In the genomic region with DNA sequence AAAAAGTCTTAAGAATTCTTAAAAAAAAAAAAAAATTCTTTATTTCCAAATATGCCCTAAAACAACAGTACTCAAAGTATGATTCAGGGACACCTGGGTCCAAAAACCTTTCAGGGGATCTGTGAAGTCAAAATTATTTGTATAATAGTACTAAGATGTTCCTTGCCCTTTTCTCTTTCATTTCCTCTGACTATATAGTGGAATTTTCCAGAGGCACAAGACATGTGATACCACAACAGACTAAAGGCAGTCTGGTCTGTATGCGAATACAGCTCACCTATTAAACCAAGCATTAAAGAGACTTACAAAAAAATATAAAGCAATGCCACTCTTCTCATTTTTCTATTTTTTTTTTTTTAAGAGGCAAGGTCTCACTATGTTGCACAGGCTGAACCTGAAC, we compare ENCODE assay signal across 22 cellular contexts. TPM values are rescaled to one million over a fixed set of nuclear protein-coding genes. Genes with fewer than 3 reads are reported as not detected.
DNase-seq lines count a peak whose midpoint lies in the region; ATAC-seq and TF ChIP-seq lines count a peak whose summit lies in the region.
"Had no signal": no experiment of that assay in that cellular context is flagged by ENCODE, and none has a peak within 500 bp of the region (broad histone marks: within the 10 kb centered on the region; RNA-seq: fewer than 3 reads in every experiment).

No MANE protein-coding gene starts in this region.

- CTCF ChIA-PET in activated naive CD4-positive, alpha-beta T cell treated with anti-CD3 and anti-CD28 coated beads, Interleukin-2, amount 10 ng/mL, durations not matched to agents 7 days and 5 days (lab: Charles Lee): interaction anchor here (3.7 kb wide), 1 partner anchor 15 kb away, joined by 10 read pairs; a partner anchor contains a TSS
- CTCF ChIA-PET in naive thymus-derived CD4-positive, alpha-beta T cell (lab: Charles Lee): interaction anchor here (1.0 kb wide), 1 partner anchor 15 kb away, joined by 5 read pairs; no protein-coding TSS in a partner anchor

- H3K27me3 Mint-ChIP-seq in activated naive CD4-positive, alpha-beta T cell treated with anti-CD3 and anti-CD28 coated beads, Interleukin-2, amount 10 ng/mL, durations not matched to agents 7 days and 5 days: no peaks in the 10 kb centered on the region
- H3K27me3 Mint-ChIP-seq in naive thymus-derived CD4-positive, alpha-beta T cell: no peaks in the 10 kb centered on the region

- no peak overlapping the region for H3K4me3 Mint-ChIP-seq in activated naive CD4-positive, alpha-beta T cell treated with anti-CD3 and anti-CD28 coated beads, Interleukin-2, amount 10 ng/mL, durations not matched to agents 7 days and 5 days
- no peak overlapping the region for H3K4me3 Mint-ChIP-seq in naive thymus-derived CD4-positive, alpha-beta T cell
- H3K4me3 Mint-ChIP-seq: HFFc6 had no signal

- peak overlapping the region; percentile 3 to 54 for H3K27ac Mint-ChIP-seq in activated naive CD4-positive, alpha-beta T cell treated with anti-CD3 and anti-CD28 coated beads, Interleukin-2, amount 50 U/mL, for 72 hours
- no peak overlapping the region for H3K27ac Mint-ChIP-seq in activated naive CD4-positive, alpha-beta T cell treated with anti-CD3 and anti-CD28 coated beads, Interleukin-2, amount 10 ng/mL, durations not matched to agents 7 days and 5 days
- H3K27ac Mint-ChIP-seq in naive thymus-derived CD4-positive, alpha-beta T cell: peak overlapping the region in 3 of 9 donors; percentile 7 to 58 (median 34)
- H3K27ac Mint-ChIP-seq: HFFc6 had no signal

- TF ChIP-seq CTCF in choroid plexus epithelial cell (conservative IDR thresholded peaks at IDR 0.05; ENCODE audit: low read depth, low read length): no peak

- peaks cover 11% of the 10 kb centered on the region for H3K4me1 Mint-ChIP-seq in activated naive CD4-positive, alpha-beta T cell treated with anti-CD3 and anti-CD28 coated beads, Interleukin-2, amount 10 ng/mL, durations not matched to agents 7 days and 5 days
- peaks cover 0 to 21% (median 15%) of the 10 kb centered on the region in 7 donors for H3K4me1 Mint-ChIP-seq in naive thymus-derived CD4-positive, alpha-beta T cell

- no peaks in the 10 kb centered on the region for H3K9me3 Mint-ChIP-seq in activated naive CD4-positive, alpha-beta T cell treated with anti-CD3 and anti-CD28 coated beads, Interleukin-2, amount 50 U/mL, for 72 hours
- H3K9me3 Mint-ChIP-seq in activated naive CD4-positive, alpha-beta T cell treated with anti-CD3 and anti-CD28 coated beads, Interleukin-2, amount 10 ng/mL, durations not matched to agents 7 days and 5 days: no peaks in the 10 kb centered on the region
- H3K9me3 Mint-ChIP-seq in naive thymus-derived CD4-positive, alpha-beta T cell: no peaks in the 10 kb centered on the region
- H3K9me3 Mint-ChIP-seq: HFFc6 had no signal

- H3K4me3 ChIP-seq in choroid plexus epithelial cell (ENCODE audit: low read depth, low read length): no peak overlapping the region
- H3K4me3 ChIP-seq in naive thymus-derived CD4-positive, alpha-beta T cell (ENCODE audit: low read length): no peak overlapping the region

- no peak for DNase-seq in activated CD4-positive, CD25-positive, alpha-beta regulatory T cell treated with anti-CD3 and anti-CD28 coated beads, Interleukin-2, amount 50 U/mL, for 72 hours
- no peak for DNase-seq in activated naive CD4-positive, alpha-beta T cell treated with anti-CD3 and anti-CD28 coated beads, Interleukin-2, amount 50 U/mL, for 72 hours (ENCODE audit: low spot score in 2 of 2)
- no peak for DNase-seq in activated naive CD4-positive, alpha-beta T cell treated with anti-CD3 and anti-CD28 coated beads, Interleukin-2, amount 10 ng/mL, durations not matched to agents 7 days and 5 days
- DNase-seq in choroid plexus epithelial cell (ENCODE audit: low read depth): peak; percentile 13
- no peak for DNase-seq in naive thymus-derived CD4-positive, alpha-beta T cell
- DNase-seq: AML-193, DMS79, H7, HFFc6, NCI-H1417, NCI-H187, NCI-H2107, NCI-H510A, NCI-H82, SHP77 had no signal

- POLR2A ChIA-PET in naive thymus-derived CD4-positive, alpha-beta T cell (lab: Charles Lee): interaction anchor here (0.6 to 1.2 kb wide), 4 partner anchors 9 to 79 kb away, joined by 3 to 5 read pairs (median 4); a partner anchor contains a TSS

- H3K4me1 ChIP-seq in naive thymus-derived CD4-positive, alpha-beta T cell (ENCODE audit: control insufficient read depth in 2 of 2, insufficient read depth in 2 of 2, low read length in 2 of 2): no peaks in the 10 kb centered on the region

- H3K27me3 ChIP-seq in naive thymus-derived CD4-positive, alpha-beta T cell (ENCODE audit: control insufficient read depth in 2 of 2, insufficient read depth in 2 of 2, low read length in 2 of 2): no peaks in the 10 kb centered on the region

- ATAC-seq in activated CD4-positive, CD25-positive, alpha-beta regulatory T cell treated with anti-CD3 and anti-CD28 coated beads, Interleukin-2, amount 50 U/mL, for 24 hours: peak; percentile 91 to 92
- peak; percentile 73 to 81 for ATAC-seq in activated naive CD4-positive, alpha-beta T cell treated with anti-CD3 and anti-CD28 coated beads, Interleukin-2, amount 50 U/mL, for 72 hours
- ATAC-seq in HG03095 (IDR thresholded peaks at IDR 0.05; ENCODE audit: unreplicated experiment): no peak
- no peak for ATAC-seq in naive thymus-derived CD4-positive, alpha-beta T cell
- no peak for ATAC-seq in GM21717 (IDR thresholded peaks at IDR 0.05; ENCODE audit: unreplicated experiment)

- H3K9me3 ChIP-seq in naive thymus-derived CD4-positive, alpha-beta T cell (ENCODE audit: control insufficient read depth in 2 of 3, low read length in 3 of 3): no peaks in the 10 kb centered on the region

- peaks cover 12 to 41% (median 30%) of the 10 kb centered on the region in 3 experiments for H3K36me3 ChIP-seq in naive thymus-derived CD4-positive, alpha-beta T cell (ENCODE audit: control insufficient read depth in 2 of 3, insufficient read depth in 3 of 3, low read length in 3 of 3)

- H3K27ac ChIP-seq in naive thymus-derived CD4-positive, alpha-beta T cell (ENCODE audit: low read depth, low read length): no peak overlapping the region
- H3K27ac ChIP-seq: 22Rv1, C4-2B, HL-60, KMS-11 had no signal

- intact Hi-C loops in naive thymus-derived CD4-positive, alpha-beta T cell (cut with micrococcal nuclease): no loop called here

- H3K36me3 Mint-ChIP-seq in activated naive CD4-positive, alpha-beta T cell treated with anti-CD3 and anti-CD28 coated beads, Interleukin-2, amount 50 U/mL, for 72 hours: peaks cover 24 to 50% of the 10 kb centered on the region in 2 donors
- H3K36me3 Mint-ChIP-seq in activated naive CD4-positive, alpha-beta T cell treated with anti-CD3 and anti-CD28 coated beads, Interleukin-2, amount 10 ng/mL, durations not matched to agents 7 days and 5 days: peaks cover 64% of the 10 kb centered on the region
- H3K36me3 Mint-ChIP-seq in naive thymus-derived CD4-positive, alpha-beta T cell: peaks cover 0 to 43% (median 20%) of the 10 kb centered on the region in 5 donors

RNA-seq across cellular contexts. Expression of a gene that starts 15.4 kb away (rescaled TPM):
- total RNA-seq in activated naive CD4-positive, alpha-beta T cell treated with anti-CD3 and anti-CD28 coated beads, Interleukin-2, amount 50 U/mL, for 72 hours: 10 to 100 TPM; 62.8 to 75.0 TPM
- 10 to 100 TPM; 49.1 to 65.2 (median 62.1) TPM for total RNA-seq in naive thymus-derived CD4-positive, alpha-beta T cell
- 100 to 1,000 TPM; 135 to 145 TPM for polyA plus RNA-seq in naive thymus-derived CD4-positive, alpha-beta T cell

RNA-seq across cellular contexts. Expression of a gene that starts 56.1 kb away (rescaled TPM):
- total RNA-seq in activated naive CD4-positive, alpha-beta T cell treated with anti-CD3 and anti-CD28 coated beads, Interleukin-2, amount 50 U/mL, for 72 hours: 10 to 100 TPM in 1 of 2 donors, 1 to 10 TPM in 1; 7.4 to 15.3 TPM
- 10 to 100 TPM in 4 of 5 experiments, 1 to 10 TPM in 1; 8.8 to 25.7 (median 15.4) TPM for total RNA-seq in naive thymus-derived CD4-positive, alpha-beta T cell
- polyA plus RNA-seq in naive thymus-derived CD4-positive, alpha-beta T cell: 10 to 100 TPM; 11.9 to 13.1 TPM

Comparison
In these comparisons a context has a peak if more than half of its experiments do, and no peak if none do; other contexts are left out.
1. ATAC-seq: peak in activated CD4-positive, CD25-positive, alpha-beta regulatory T cell treated with anti-CD3 and anti-CD28 coated beads, Interleukin-2, amount 50 U/mL, for 24 hours (2 of 2) and activated naive CD4-positive, alpha-beta T cell treated with anti-CD3 and anti-CD28 coated beads, Interleukin-2, amount 50 U/mL, for 72 hours (2 of 2); none in HG03095 (single experiment), naive thymus-derived CD4-positive, alpha-beta T cell (single experiment) and GM21717 (single experiment).